17 cellular contexts compared by ENCODE assay signal in the genomic region with DNA sequence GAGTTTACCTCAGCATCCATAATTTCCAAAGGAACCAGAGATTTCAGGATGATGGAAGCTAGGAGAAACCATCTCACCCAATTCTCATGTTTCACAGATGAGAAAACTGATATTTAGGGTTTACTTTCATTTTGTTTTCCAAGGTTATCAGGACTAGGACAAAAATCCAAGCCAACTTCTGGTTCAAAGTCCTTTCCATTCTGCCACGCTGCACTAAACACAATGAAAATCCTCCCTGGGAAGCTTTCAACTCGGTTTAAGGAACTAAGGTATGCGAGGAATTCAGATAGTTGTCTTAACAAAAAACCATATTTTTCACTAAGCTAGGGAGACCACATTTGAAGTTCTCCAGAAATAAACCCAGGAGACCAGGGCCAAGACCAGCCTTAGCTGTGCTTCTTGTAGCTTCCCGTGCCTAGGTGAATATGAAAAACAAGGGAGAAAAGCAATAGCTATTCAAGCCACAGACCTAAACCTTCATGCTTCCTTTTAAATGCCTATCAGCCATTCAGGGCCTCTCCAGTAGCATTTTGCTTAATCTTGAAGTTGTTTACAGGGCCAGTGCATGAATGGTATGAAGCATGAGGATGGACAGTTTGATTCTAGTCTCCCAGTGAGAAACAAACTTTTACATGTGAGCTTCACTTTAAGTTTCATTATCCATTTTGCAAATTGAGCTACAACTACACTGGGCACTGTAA.
DNase-seq lines count a peak whose midpoint lies in the region; FAIRE-seq and TF ChIP-seq lines count a peak whose summit lies in the region.
"Had no signal": no experiment of that assay in that cellular context is flagged by ENCODE, and none has a peak within 500 bp of the region (broad histone marks: within the 10 kb centered on the region; RNA-seq: fewer than 3 reads in every experiment).

No MANE protein-coding gene starts in this region.

- no peaks in the 10 kb centered on the region for H3K9me3 ChIP-seq in HAP-1
- H3K9me3 ChIP-seq in small intestine (ENCODE audit: control insufficient read depth, low read depth) = no peaks in the 10 kb centered on the region
- H3K9me3 ChIP-seq: esophagus squamous epithelium, lower lobe of right lung, sigmoid colon had no signal

- intact Hi-C loops in posterior cingulate gyrus (cut with DNase I) = no loop called here

- no peak overlapping the region for H3K27ac ChIP-seq in small intestine (ENCODE audit: low read depth in 1 of 2, low read length in 1 of 2)
- H3K27ac ChIP-seq: esophagus squamous epithelium, lower lobe of right lung, sigmoid colon had no signal

- H3K4me3 ChIP-seq in HAP-1 = no peak overlapping the region
- H3K4me3 ChIP-seq in astrocyte of the cerebellum (ENCODE audit: low read depth, low read length) = no peak overlapping the region
- H3K4me3 ChIP-seq in small intestine (ENCODE audit: low read depth in 1 of 2, low read length in 2 of 2) = no peak overlapping the region
- H3K4me3 ChIP-seq: esophagus squamous epithelium, lower lobe of right lung, sigmoid colon had no signal

- in situ Hi-C loops in HAP-1 (cut with MboI; ENCODE audit: low sequenced_read_pairs) = no loop called here
- in situ Hi-C loops in astrocyte of the cerebellum (cut with HindIII; ENCODE audit: low sequenced_read_pairs) = no loop called here

- H3K36me3 ChIP-seq in HAP-1 (replicated peaks) (no peaks in the 10 kb centered on the region), small intestine (ENCODE audit: control insufficient read depth in 2 of 2, insufficient read depth in 2 of 2, low read length in 2 of 2) (peaks cover 0 to 3% of the 10 kb centered on the region in 2 donors)
- H3K36me3 ChIP-seq: sigmoid colon had no signal

- TF ChIP-seq CTCF in astrocyte of the cerebellum (IDR thresholded peaks at IDR 0.05; ENCODE audit: low read depth, low read length, missing control alignments) = no peak

- H3K27me3 ChIP-seq in HAP-1 (ENCODE audit: low read depth) (no peaks in the 10 kb centered on the region), small intestine (ENCODE audit: control insufficient read depth in 2 of 2, insufficient read depth in 2 of 2, low read length in 2 of 2) (no peaks in the 10 kb centered on the region)
- H3K27me3 ChIP-seq: esophagus squamous epithelium, sigmoid colon had no signal

- 35 to 75% (median 51%) methylated on average over 4 of the region's 4 CpGs for WGBS in small intestine, 3 donors

- DNase-seq in HAP-1 (ENCODE audit: low spot score in 2 of 2) (peak; percentile 15 to 47), astrocyte of the cerebellum (ENCODE audit: low read depth) (peak; percentile 44), kidney glomerular epithelial cell (lab: John Stamatoyannopoulos, UW) (peak; percentile 51), small intestine (peak; percentile 66), NCI-H1105 treated with DMSO at 0.1 percent for 48 hours (lab: John Stamatoyannopoulos, UW) (no peak), posterior cingulate gyrus (no peak), NCI-H774 (lab: John Stamatoyannopoulos, UW) (no peak), NCI-H187 treated with DMSO at 0.1 percent for 48 hours (lab: John Stamatoyannopoulos, UW) (no peak)
- DNase-seq: activated CD8-positive, alpha-beta T cell treated with anti-CD3 and anti-CD28 coated beads for 36 hours; cortex of kidney; esophagus squamous epithelium; KG1; lower lobe of right lung; NCI-H1417 treated with DMSO at 0.1 percent for 48 hours; nephron progenitor cell; sigmoid colon; stimulated activated naive B cell treated with anti-CD40 and anti-IgM and Interleukin-4, amounts not matched to agents 10 μg/mL and 1 μg/mL and 100 μg/mL, for 72 hours had no signal

- H3K4me1 ChIP-seq in HAP-1 = peaks cover 13% of the 10 kb centered on the region
- H3K4me1 ChIP-seq in small intestine (ENCODE audit: control insufficient read depth in 2 of 2, insufficient read depth in 1 of 2, low read depth in 1 of 2, low read length in 1 of 2) = no peaks in the 10 kb centered on the region

- FAIRE-seq in small intestine (lab: Jason Lieb, UNC) = no peak

Comparison
In these comparisons a context has a peak if more than half of its experiments do, and no peak if none do; other contexts are left out.
1. DNase-seq: peak in HAP-1 (2 of 2), astrocyte of the cerebellum (single experiment), kidney glomerular epithelial cell (single experiment) and small intestine (single experiment); none in NCI-H1105 treated with DMSO at 0.1 percent for 48 hours (single experiment), posterior cingulate gyrus (0 of 10), NCI-H774 (single experiment) and NCI-H187 treated with DMSO at 0.1 percent for 48 hours (single experiment).